ENCODE assay signal across 22 cellular contexts in the genomic region with DNA sequence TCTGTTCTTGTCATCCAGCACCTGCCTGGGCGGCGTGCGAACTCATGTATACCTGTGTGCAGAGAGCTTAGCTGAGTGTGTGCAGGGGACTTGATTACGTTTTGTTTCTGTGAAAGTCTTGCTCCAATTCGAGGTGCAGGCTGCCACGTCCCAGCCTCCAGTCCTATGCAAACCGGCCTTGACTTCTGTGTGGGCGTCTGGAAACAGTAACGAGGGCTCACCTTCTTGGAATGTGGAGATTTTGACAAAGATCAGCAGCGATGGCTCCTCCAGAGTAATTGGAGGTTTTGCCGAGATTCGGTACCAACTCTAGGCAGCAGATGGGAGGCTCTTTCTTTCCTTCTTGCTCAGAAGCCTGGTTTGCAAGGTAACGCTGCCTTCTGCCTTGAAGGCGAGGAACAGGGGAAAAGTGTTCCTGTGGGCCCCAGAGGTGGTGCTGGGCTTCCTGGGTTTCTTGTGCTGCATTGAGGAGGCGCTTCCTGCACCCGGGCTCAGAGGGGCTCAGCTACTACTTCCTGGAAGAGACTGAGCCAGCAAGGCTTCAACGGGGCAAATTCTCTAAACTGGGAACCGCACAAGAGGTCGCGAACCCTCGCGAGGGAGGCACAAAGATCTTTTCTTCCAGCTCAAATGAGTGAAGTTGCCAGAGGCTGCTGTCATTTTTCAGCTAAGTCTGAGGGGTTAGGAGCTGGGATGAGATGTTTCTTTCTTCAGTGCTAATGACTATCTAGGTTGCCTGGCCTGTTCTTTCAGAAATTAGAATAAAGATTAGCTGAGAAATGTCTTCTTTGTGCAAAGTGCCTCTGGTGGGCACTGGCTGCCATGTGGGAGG.
DNase-seq lines count a peak whose midpoint lies in the region; ATAC-seq lines count a peak whose summit lies in the region.
"Had no signal": no experiment of that assay in that cellular context is flagged by ENCODE, and none has a peak within 500 bp of the region (broad histone marks: within the 10 kb centered on the region; RNA-seq: fewer than 3 reads in every experiment).

No MANE protein-coding gene starts in this region.

- H3K9ac ChIP-seq in iPS-15b (ENCODE audit: low read depth, low read length) (peak overlapping the region; percentile 24), trophoblast cell (ENCODE audit: low read length) (no peak overlapping the region)
- H3K9ac ChIP-seq: BLaER1 treated with 17β-estradiol and CSF1 and Interleukin-3, amounts not matched to agents 10 nM and 100 nM; KMS-11 had no signal

- ATAC-seq in HG03442 (IDR thresholded peaks at IDR 0.05; ENCODE audit: unreplicated experiment) (no peak), GM18858 (IDR thresholded peaks at IDR 0.05; ENCODE audit: unreplicated experiment) (no peak), GM21717 (IDR thresholded peaks at IDR 0.05; ENCODE audit: unreplicated experiment) (no peak)
- ATAC-seq: activated naive CD8-positive, alpha-beta T cell treated with anti-CD3 and anti-CD28 coated beads, Interleukin-2, amount 50 U/mL, for 24 hours; right cardiac atrium; SK-N-SH treated with all-trans-retinoic acid at 6 μM for 48 hours had no signal

- DNase-seq in ELF-1 (ENCODE audit: low read depth, low spot score) = peak; percentile 27
- DNase-seq in UCSD-AML1 (lab: John Stamatoyannopoulos, UW; ENCODE audit: unreplicated experiment) = peak; percentile 14
- DNase-seq in trophoblast cell = no peak
- DNase-seq in globus pallidus (ENCODE audit: low spot score) = no peak
- DNase-seq: activated B cell treated with CpG ODN at 0.5 μM for 24 hours; activated CD4-positive, alpha-beta T cell treated with anti-CD3 and anti-CD28 coated beads, Interleukin-2, amount 50 U/mL, for 48 hours; activated effector memory CD4-positive, alpha-beta T cell treated with Interleukin-2 at 50 U/mL for 16 hours; activated naive CD8-positive, alpha-beta T cell treated with anti-CD3 and anti-CD28 coated beads, Interleukin-2, amount 50 U/mL, for 24 hours; kidney; NCI-H2171 treated with DMSO at 0.1 percent for 48 hours; NCI-H524 treated with DMSO at 0.1 percent for 48 hours; right cardiac atrium; stomach; transverse colon had no signal

- no peak overlapping the region for H2BK120ac ChIP-seq in trophoblast cell (ENCODE audit: insufficient read depth, low read length, poor library complexity)

- H3K79me2 ChIP-seq in trophoblast cell (ENCODE audit: control insufficient read depth, insufficient read depth, low read length, poor library complexity) = no peaks in the 10 kb centered on the region

- H4K91ac ChIP-seq in trophoblast cell (ENCODE audit: low read depth, low read length) = no peak overlapping the region

- H3K18ac ChIP-seq in trophoblast cell (ENCODE audit: low read length) = no peak overlapping the region

- no peak overlapping the region for H3K14ac ChIP-seq in trophoblast cell (ENCODE audit: low read length)

- no peaks in the 10 kb centered on the region for H3K36me3 ChIP-seq in iPS-15b (ENCODE audit: control insufficient read depth, insufficient read depth, low read length)
- no peaks in the 10 kb centered on the region for H3K36me3 ChIP-seq in trophoblast cell (ENCODE audit: control insufficient read depth in 1 of 2, insufficient read depth in 2 of 2, low read length in 2 of 2)
- H3K36me3 ChIP-seq: BLaER1 treated with 17β-estradiol and CSF1 and Interleukin-3, amounts not matched to agents 10 nM and 100 nM; stomach; transverse colon had no signal

- no peak overlapping the region for H4K12ac ChIP-seq in trophoblast cell (ENCODE audit: low read depth, low read length)

- WGBS in trophoblast cell (ENCODE audit: extremely low coverage, insufficient coverage, insufficient read length) = no CpG with 5 or more reads among the region's 22 CpGs

- H4K8ac ChIP-seq in trophoblast cell (ENCODE audit: low read depth, low read length) = no peak overlapping the region

- H3K4me3 ChIP-seq in iPS-15b (ENCODE audit: low read depth, low read length) = peak overlapping the region; percentile 26
- H3K4me3 ChIP-seq in trophoblast cell (ENCODE audit: low read depth, low read length) = no peak overlapping the region
- H3K4me3 ChIP-seq: BLaER1 treated with 17β-estradiol and CSF1 and Interleukin-3, amounts not matched to agents 10 nM and 100 nM; stomach; transverse colon had no signal

- no peak overlapping the region for H3K27ac ChIP-seq in trophoblast cell (ENCODE audit: low read depth, low read length)
- H3K27ac ChIP-seq: BLaER1 treated with 17β-estradiol and CSF1 and Interleukin-3, amounts not matched to agents 10 nM and 100 nM; KMS-11; RWPE1; stomach; transverse colon had no signal

- no peaks in the 10 kb centered on the region for H3K27me3 ChIP-seq in iPS-15b (ENCODE audit: control insufficient read depth, insufficient read depth, low read length)
- H3K27me3 ChIP-seq in trophoblast cell (ENCODE audit: insufficient read depth, low read length) = no peaks in the 10 kb centered on the region
- H3K27me3 ChIP-seq: BLaER1 treated with 17β-estradiol and CSF1 and Interleukin-3, amounts not matched to agents 10 nM and 100 nM had no signal

- H2AFZ ChIP-seq in trophoblast cell (ENCODE audit: insufficient read depth, low read length, poor library complexity) = no peak overlapping the region

- no peaks in the 10 kb centered on the region for H3K79me1 ChIP-seq in trophoblast cell (ENCODE audit: low read length)

- H2BK12ac ChIP-seq in trophoblast cell (ENCODE audit: low read length) = no peak overlapping the region

- no peak overlapping the region for H3K23ac ChIP-seq in trophoblast cell (ENCODE audit: low read length)

- no peak overlapping the region for H2AK5ac ChIP-seq in trophoblast cell (ENCODE audit: low read length)

- H3K4me1 ChIP-seq in iPS-15b (ENCODE audit: control insufficient read depth, insufficient read depth, low read length) (peaks cover 13% of the 10 kb centered on the region), trophoblast cell (ENCODE audit: control insufficient read depth in 1 of 2, insufficient read depth in 2 of 2, low read length in 2 of 2) (peaks cover 8 to 13% of the 10 kb centered on the region in 2 experiments)
- H3K4me1 ChIP-seq: stomach, transverse colon had no signal

- no peak overlapping the region for H2BK5ac ChIP-seq in trophoblast cell (ENCODE audit: low read depth, low read length, poor library complexity)

- no peak overlapping the region for H3K4ac ChIP-seq in trophoblast cell (ENCODE audit: low read depth, low read length)

- H3K9me3 ChIP-seq in iPS-15b (ENCODE audit: control insufficient read depth, insufficient read depth, low read length) = no peaks in the 10 kb centered on the region
- H3K9me3 ChIP-seq in trophoblast cell (ENCODE audit: insufficient read depth, low read depth, low read length) = peaks cover 2% of the 10 kb centered on the region
- H3K9me3 ChIP-seq: stomach, transverse colon had no signal

- H3K4me2 ChIP-seq in trophoblast cell (ENCODE audit: low read length) = peak overlapping the region; percentile 14
- H3K4me2 ChIP-seq: KMS-11 had no signal

Comparison
In these comparisons a context has a peak if more than half of its experiments do, and no peak if none do; other contexts are left out.
1. DNase-seq: peak in ELF-1 (single experiment) and UCSD-AML1 (single experiment); none in trophoblast cell (0 of 2) and globus pallidus (single experiment).